Comparison of ENCODE assay signal across 1 cellular context in genomic region chr17:50102164-50102991, GRCh38.
TF ChIP-seq lines count a peak whose summit lies in the region.

No MANE protein-coding gene starts in this region.

TF ChIP-seq in HepG2, 621 proteins besides CTCF, POLR2A, EP300 and RAD21 (continued from another document and continues in another):
- TF ChIP-seq MLLT10 (CRISPR knock-in tag; IDR thresholded peaks at IDR 0.05) (no peak), ADNP (CRISPR knock-in tag; IDR thresholded peaks at IDR 0.05) (no peak), SAFB2 (CRISPR knock-in tag; IDR thresholded peaks at IDR 0.05; ENCODE audit: borderline replicate concordance, low read depth) (no peak), ZNF232 (CRISPR knock-in tag; IDR thresholded peaks at IDR 0.05; ENCODE audit: borderline replicate concordance) (no peak), ZNF33B (CRISPR knock-in tag; IDR thresholded peaks at IDR 0.05) (no peak), RFXAP (CRISPR knock-in tag; IDR thresholded peaks at IDR 0.05; ENCODE audit: borderline replicate concordance) (no peak), HOXA3 (CRISPR knock-in tag; IDR thresholded peaks at IDR 0.05) (peak; percentile 59), POLR2AphosphoS2 (IDR thresholded peaks at IDR 0.05; ENCODE audit: low read depth, low read length) (no peak), THYN1 (CRISPR knock-in tag; IDR thresholded peaks at IDR 0.05; ENCODE audit: borderline replicate concordance, low read depth) (no peak), TOPORS (CRISPR knock-in tag; IDR thresholded peaks at IDR 0.05) (0 out of 2 replicates have a peak, but pooled peaks have one; percentile 17), HNRNPLL (IDR thresholded peaks at IDR 0.05; ENCODE audit: low read depth, low read length, poor library complexity, severe bottlenecking) (peak; percentile 34), MIER3 (CRISPR knock-in tag; IDR thresholded peaks at IDR 0.05; ENCODE audit: borderline replicate concordance) (peak; percentile 21; the same call in 1 of the 2 replicates), ZNF20 (CRISPR knock-in tag; IDR thresholded peaks at IDR 0.05) (no peak), ZNF138 (CRISPR knock-in tag; IDR thresholded peaks at IDR 0.05; ENCODE audit: low read depth) (0 out of 2 replicates have a peak, but pooled peaks have one; percentile 13), MTERF4 (CRISPR knock-in tag; IDR thresholded peaks at IDR 0.05) (no peak; the same call in 1 of the 2 replicates), CBX5 (CRISPR knock-in tag; IDR thresholded peaks at IDR 0.05; ENCODE audit: borderline replicate concordance) (no peak), ZNF280D (CRISPR knock-in tag; IDR thresholded peaks at IDR 0.05) (no peak), ZNF3 (CRISPR knock-in tag; IDR thresholded peaks at IDR 0.05) (peak; percentile 21; the same call in 1 of the 2 replicates), ZC3H13 (CRISPR knock-in tag; IDR thresholded peaks at IDR 0.05) (no peak), ARNTL (CRISPR knock-in tag; IDR thresholded peaks at IDR 0.05) (peak; percentile 94), RXRA (CRISPR knock-in tag; IDR thresholded peaks at IDR 0.05) (peak; percentile 98), ETV6 (CRISPR knock-in tag; conservative IDR thresholded peaks at IDR 0.05) (no peak), NCOR1 (IDR thresholded peaks at IDR 0.05; ENCODE audit: borderline replicate concordance, low read length) (peak; percentile 65; the same call in 1 of the 2 replicates), PBX2 (CRISPR knock-in tag; IDR thresholded peaks at IDR 0.05) (peak; percentile 19; the same call in 1 of the 2 replicates)
- TF ChIP-seq, protein P1, sequence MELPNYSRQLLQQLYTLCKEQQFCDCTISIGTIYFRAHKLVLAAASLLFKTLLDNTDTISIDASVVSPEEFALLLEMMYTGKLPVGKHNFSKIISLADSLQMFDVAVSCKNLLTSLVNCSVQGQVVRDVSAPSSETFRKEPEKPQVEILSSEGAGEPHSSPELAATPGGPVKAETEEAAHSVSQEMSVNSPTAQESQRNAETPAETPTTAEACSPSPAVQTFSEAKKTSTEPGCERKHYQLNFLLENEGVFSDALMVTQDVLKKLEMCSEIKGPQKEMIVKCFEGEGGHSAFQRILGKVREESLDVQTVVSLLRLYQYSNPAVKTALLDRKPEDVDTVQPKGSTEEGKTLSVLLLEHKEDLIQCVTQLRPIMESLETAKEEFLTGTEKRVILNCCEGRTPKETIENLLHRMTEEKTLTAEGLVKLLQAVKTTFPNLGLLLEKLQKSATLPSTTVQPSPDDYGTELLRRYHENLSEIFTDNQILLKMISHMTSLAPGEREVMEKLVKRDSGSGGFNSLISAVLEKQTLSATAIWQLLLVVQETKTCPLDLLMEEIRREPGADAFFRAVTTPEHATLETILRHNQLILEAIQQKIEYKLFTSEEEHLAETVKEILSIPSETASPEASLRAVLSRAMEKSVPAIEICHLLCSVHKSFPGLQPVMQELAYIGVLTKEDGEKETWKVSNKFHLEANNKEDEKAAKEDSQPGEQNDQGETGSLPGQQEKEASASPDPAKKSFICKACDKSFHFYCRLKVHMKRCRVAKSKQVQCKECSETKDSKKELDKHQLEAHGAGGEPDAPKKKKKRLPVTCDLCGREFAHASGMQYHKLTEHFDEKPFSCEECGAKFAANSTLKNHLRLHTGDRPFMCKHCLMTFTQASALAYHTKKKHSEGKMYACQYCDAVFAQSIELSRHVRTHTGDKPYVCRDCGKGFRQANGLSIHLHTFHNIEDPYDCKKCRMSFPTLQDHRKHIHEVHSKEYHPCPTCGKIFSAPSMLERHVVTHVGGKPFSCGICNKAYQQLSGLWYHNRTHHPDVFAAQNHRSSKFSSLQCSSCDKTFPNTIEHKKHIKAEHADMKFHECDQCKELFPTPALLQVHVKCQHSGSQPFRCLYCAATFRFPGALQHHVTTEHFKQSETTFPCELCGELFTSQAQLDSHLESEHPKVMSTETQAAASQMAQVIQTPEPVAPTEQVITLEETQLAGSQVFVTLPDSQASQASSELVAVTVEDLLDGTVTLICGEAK (IDR thresholded peaks at IDR 0.05) = no peak
- TF ChIP-seq, protein P1 (CRISPR knock-in tag; IDR thresholded peaks at IDR 0.05) = no peak
- TF ChIP-seq, protein P2, sequence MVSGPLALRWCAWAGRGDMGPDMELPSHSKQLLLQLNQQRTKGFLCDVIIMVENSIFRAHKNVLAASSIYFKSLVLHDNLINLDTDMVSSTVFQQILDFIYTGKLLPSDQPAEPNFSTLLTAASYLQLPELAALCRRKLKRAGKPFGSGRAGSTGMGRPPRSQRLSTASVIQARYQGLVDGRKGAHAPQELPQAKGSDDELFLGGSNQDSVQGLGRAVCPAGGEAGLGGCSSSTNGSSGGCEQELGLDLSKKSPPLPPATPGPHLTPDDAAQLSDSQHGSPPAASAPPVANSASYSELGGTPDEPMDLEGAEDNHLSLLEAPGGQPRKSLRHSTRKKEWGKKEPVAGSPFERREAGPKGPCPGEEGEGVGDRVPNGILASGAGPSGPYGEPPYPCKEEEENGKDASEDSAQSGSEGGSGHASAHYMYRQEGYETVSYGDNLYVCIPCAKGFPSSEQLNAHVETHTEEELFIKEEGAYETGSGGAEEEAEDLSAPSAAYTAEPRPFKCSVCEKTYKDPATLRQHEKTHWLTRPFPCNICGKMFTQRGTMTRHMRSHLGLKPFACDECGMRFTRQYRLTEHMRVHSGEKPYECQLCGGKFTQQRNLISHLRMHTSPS (CRISPR knock-in tag; IDR thresholded peaks at IDR 0.05; ENCODE audit: low read depth) = peak; percentile 100
- TF ChIP-seq, protein P3, sequence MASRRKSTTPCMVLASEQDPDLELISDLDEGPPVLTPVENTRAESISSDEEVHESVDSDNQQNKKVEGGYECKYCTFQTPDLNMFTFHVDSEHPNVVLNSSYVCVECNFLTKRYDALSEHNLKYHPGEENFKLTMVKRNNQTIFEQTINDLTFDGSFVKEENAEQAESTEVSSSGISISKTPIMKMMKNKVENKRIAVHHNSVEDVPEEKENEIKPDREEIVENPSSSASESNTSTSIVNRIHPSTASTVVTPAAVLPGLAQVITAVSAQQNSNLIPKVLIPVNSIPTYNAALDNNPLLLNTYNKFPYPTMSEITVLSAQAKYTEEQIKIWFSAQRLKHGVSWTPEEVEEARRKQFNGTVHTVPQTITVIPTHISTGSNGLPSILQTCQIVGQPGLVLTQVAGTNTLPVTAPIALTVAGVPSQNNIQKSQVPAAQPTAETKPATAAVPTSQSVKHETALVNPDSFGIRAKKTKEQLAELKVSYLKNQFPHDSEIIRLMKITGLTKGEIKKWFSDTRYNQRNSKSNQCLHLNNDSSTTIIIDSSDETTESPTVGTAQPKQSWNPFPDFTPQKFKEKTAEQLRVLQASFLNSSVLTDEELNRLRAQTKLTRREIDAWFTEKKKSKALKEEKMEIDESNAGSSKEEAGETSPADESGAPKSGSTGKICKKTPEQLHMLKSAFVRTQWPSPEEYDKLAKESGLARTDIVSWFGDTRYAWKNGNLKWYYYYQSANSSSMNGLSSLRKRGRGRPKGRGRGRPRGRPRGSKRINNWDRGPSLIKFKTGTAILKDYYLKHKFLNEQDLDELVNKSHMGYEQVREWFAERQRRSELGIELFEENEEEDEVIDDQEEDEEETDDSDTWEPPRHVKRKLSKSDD (CRISPR knock-in tag; IDR thresholded peaks at IDR 0.05; ENCODE audit: low read depth) = 0 out of 2 replicates have a peak, but pooled peaks have one; percentile 20
- TF ChIP-seq, protein P4, sequence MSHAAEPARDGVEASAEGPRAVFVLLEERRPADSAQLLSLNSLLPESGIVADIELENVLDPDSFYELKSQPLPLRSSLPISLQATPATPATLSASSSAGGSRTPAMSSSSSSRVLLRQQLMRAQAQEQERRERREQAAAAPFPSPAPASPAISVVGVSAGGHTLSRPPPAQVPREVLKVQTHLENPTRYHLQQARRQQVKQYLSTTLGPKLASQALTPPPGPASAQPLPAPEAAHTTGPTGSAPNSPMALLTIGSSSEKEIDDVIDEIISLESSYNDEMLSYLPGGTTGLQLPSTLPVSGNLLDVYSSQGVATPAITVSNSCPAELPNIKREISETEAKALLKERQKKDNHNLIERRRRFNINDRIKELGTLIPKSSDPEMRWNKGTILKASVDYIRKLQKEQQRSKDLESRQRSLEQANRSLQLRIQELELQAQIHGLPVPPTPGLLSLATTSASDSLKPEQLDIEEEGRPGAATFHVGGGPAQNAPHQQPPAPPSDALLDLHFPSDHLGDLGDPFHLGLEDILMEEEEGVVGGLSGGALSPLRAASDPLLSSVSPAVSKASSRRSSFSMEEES (CRISPR knock-in tag; IDR thresholded peaks at IDR 0.05) = peak; percentile 84; the same call in 1 of the 2 replicates
- TF ChIP-seq, protein P5, sequence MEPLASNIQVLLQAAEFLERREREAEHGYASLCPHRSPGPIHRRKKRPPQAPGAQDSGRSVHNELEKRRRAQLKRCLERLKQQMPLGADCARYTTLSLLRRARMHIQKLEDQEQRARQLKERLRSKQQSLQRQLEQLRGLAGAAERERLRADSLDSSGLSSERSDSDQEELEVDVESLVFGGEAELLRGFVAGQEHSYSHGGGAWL (CRISPR knock-in tag; IDR thresholded peaks at IDR 0.05) = peak; percentile 46; the same call in 1 of the 2 replicates
